8 cellular contexts compared by ENCODE assay signal in the genomic region with DNA sequence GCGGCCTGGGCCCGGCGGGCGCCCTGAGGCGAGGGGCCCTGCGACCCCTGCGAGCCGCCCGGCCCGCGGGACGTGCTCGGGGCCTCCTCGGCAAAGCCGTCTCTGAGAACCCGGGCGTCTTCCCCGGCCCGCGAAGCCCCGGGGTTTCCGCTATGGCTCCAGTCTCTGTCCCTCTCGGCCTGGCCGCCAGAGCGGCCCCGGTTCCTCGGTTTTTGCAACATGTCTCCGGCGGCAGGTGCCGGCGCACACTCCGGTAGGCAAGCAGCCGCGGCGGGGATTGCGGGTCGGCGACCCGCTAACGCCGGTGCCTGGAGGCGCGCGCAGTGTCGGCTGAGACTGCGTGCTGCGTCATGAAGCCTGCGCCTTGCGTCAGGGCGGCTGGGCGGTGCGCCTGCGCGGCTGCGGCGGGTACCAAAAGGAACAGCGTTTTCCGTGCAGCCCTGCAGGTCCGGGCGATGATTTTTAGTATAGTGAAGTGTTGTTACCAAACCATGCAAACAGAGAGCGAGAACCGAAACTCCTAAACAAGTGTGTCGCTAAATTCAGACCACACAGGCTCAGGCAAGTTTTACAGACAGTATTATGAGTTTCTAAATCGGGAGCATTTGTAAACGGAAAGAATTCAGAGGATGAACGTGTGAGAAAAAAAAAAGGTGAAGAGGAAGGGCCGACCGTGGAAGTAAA. TPM values are rescaled to one million over a fixed set of nuclear protein-coding genes. Genes with fewer than 3 reads are reported as not detected.
DNase-seq lines count a peak whose midpoint lies in the region; ATAC-seq, FAIRE-seq and TF ChIP-seq lines count a peak whose summit lies in the region.

A gene (minus strand): TSS at position 338 of the 684 bp plus-strand sequence. CDS start 117 bp downstream, at position 221.

- peaks cover 48 to 51% of the 10 kb centered on the region in 2 donors for H3K4me1 Mint-ChIP-seq in immature natural killer cell

- POLR2A ChIA-PET in A673 (lab: Charles Lee; ENCODE audit: low non-redundant PET) = no interaction called here

- intact Hi-C loops in A673 (cut with micrococcal nuclease; ENCODE audit: unreplicated experiment) = loop anchor here (5.0 kb wide), 1 partner anchor 132 kb away; no protein-coding TSS in a partner anchor

- H3K27me3 Mint-ChIP-seq in immature natural killer cell (ENCODE audit: low read depth in 3 of 3) = peaks cover 2 to 21% (median 7%) of the 10 kb centered on the region in 3 donors

- H3K4me3 Mint-ChIP-seq in immature natural killer cell = peak within 1 kb of the TSS; percentile 92 to 99 (median 98)

- H3K27me3 ChIP-seq in A673 (replicated peaks; ENCODE audit: insufficient read depth, low read depth, low read length, poor library complexity) = no peaks in the 10 kb centered on the region
- peaks cover 50% of the 10 kb centered on the region for H3K27me3 ChIP-seq in WERI-Rb-1 (ENCODE audit: insufficient read depth, low read depth, severe bottlenecking)
- H3K27me3 ChIP-seq in bronchial epithelial cell (ENCODE audit: control insufficient read depth, insufficient read depth, low read length) = no peaks in the 10 kb centered on the region

- H3K9me3 Mint-ChIP-seq in immature natural killer cell = no peaks in the 10 kb centered on the region

- DNase-seq in A673 (ENCODE audit: low spot score) (peak; percentile 90), NCI-H2171 treated with DMSO at 0.1 percent for 48 hours (lab: John Stamatoyannopoulos, UW) (peak; percentile 87), WERI-Rb-1 (peak; percentile 83), bronchial epithelial cell (ENCODE audit: low read depth) (peak; percentile 79), immature natural killer cell (peak; percentile 91 to 93 (median 92)), smooth muscle cell of the brain vasculature (ENCODE audit: low read depth, low spot score) (peak; percentile 70)

- CTCF ChIA-PET in A673 (lab: Charles Lee) = no interaction called here

- FAIRE-seq in bronchial epithelial cell (lab: Jason Lieb, UNC) = no peak

- ATAC-seq in GM18867 (IDR thresholded peaks at IDR 0.05; ENCODE audit: unreplicated experiment) (peak; percentile 87), HG03097 (IDR thresholded peaks at IDR 0.05; ENCODE audit: low FRiP score, unreplicated experiment) (peak; percentile 91)

- no peaks in the 10 kb centered on the region for H3K36me3 ChIP-seq in A673 (ENCODE audit: insufficient read depth, low read length, poor library complexity, severe bottlenecking)
- H3K36me3 ChIP-seq in WERI-Rb-1 = no peaks in the 10 kb centered on the region
- H3K36me3 ChIP-seq in bronchial epithelial cell (ENCODE audit: control insufficient read depth, insufficient read depth, low read length) = no peaks in the 10 kb centered on the region

- H3K4me3 ChIP-seq in A673 (ENCODE audit: low read depth, low read length, poor library complexity, severe bottlenecking) (peak within 1 kb of the TSS; percentile 87), WERI-Rb-1 (ENCODE audit: low read depth, low read length) (peak within 1 kb of the TSS; percentile 80), bronchial epithelial cell (ENCODE audit: low read depth, low read length) (peak within 1 kb of the TSS; percentile 78)

- H3K4me1 ChIP-seq in A673 (ENCODE audit: insufficient read depth, low read length, poor library complexity, severe bottlenecking) = peaks cover 7% of the 10 kb centered on the region

- no peaks in the 10 kb centered on the region for H3K36me3 Mint-ChIP-seq in immature natural killer cell

- TF ChIP-seq CTCF in A673 (conservative IDR thresholded peaks at IDR 0.05; ENCODE audit: low read depth, low read length) = no peak
- no peak for TF ChIP-seq CTCF in WERI-Rb-1 (IDR thresholded peaks at IDR 0.05; ENCODE audit: low read depth, low read length)
- TF ChIP-seq CTCF in bronchial epithelial cell (IDR thresholded peaks at IDR 0.05; ENCODE audit: insufficient read depth, low read length, severe bottlenecking) = no peak

- H3K9me3 ChIP-seq in A673 (ENCODE audit: low read depth, low read length, poor library complexity, severe bottlenecking) (no peaks in the 10 kb centered on the region), WERI-Rb-1 (ENCODE audit: severe bottlenecking) (peaks cover 4% of the 10 kb centered on the region)

- peak within 1 kb of the TSS; percentile 86 for H3K27ac ChIP-seq in A673 (ENCODE audit: low read depth, low read length, poor library complexity, severe bottlenecking)
- H3K27ac ChIP-seq in WERI-Rb-1 = peak within 1 kb of the TSS; percentile 17; the same call in 1 of the 2 replicates

- no TSS peak for BruUV-seq in A673 (replicated peaks; lab: Mats Ljungman, UMichigan)

- H3K27ac Mint-ChIP-seq in immature natural killer cell = peak within 1 kb of the TSS; percentile 97 to 100 (median 99)

RNA-seq across cellular contexts. Expression of the gene that starts here (rescaled TPM):
- total RNA-seq in A673 (2021) = 7.2 and 8.0 TPM in 2 replicates
- 4.7 and 5.0 TPM in 2 replicates for total RNA-seq in bronchial epithelial cell
- 10 to 100 TPM; 22.3 to 32.3 (median 27.9) TPM for polyA plus RNA-seq in immature natural killer cell

Comparison
In these comparisons a context has a peak if more than half of its experiments do, and no peak if none do; other contexts are left out.
1. Peak in every context shown above with its lines: DNase-seq, ATAC-seq, H3K4me3 ChIP-seq and H3K27ac ChIP-seq.